In the genomic region with DNA sequence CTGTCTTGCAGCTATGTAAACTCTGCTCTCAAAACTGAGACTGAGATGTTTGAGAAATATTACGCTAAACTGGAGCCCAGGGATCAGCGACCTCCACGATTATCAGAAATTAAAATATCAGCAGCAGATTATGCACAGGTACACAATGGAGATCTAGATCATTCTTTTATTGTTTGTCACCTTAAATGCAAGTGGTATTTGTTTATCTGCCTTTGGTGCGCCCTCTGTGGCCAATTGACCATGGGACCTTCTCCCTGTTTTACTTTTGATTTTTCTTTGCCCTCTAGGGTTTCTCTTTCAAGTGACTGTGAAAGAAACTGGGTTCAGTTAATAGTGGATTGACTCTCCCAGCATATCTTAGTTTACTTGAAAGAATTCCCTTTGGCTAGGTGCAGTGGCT, we compare ENCODE assay signal across 27 cellular contexts. TPM values are rescaled to one million over a fixed set of nuclear protein-coding genes. Genes with fewer than 3 reads are reported as not detected.
"Had no signal": no experiment of that assay in that cellular context is flagged by ENCODE, and none has a peak within 500 bp of the region (broad histone marks: within the 10 kb centered on the region; RNA-seq: fewer than 3 reads in every experiment).

No MANE protein-coding gene starts in this region.

- H3K4me3 Mint-ChIP-seq: memory B cell; natural killer cell; stimulated activated naive B cell treated with anti-CD40 and anti-IgM and Interleukin-4, amounts not matched to agents 10 μg/mL and 1 μg/mL and 100 μg/mL, for 72 hours; stimulated activated naive CD8-positive, alpha-beta T cell treated with anti-CD3 and anti-CD28 coated beads, Interleukin-15, Interleukin-2, amounts not matched to agents 100 ng/mL and 50 ng/mL, for 24 hours had no signal

- H3K27ac ChIP-seq: coronary artery, gastrocnemius medialis, ovary, psoas muscle, skin epidermis, spleen, thoracic aorta, transverse colon, upper lobe of right lung, uterus had no signal

- H3K9me3 Mint-ChIP-seq: memory B cell; natural killer cell; stimulated activated naive B cell treated with anti-CD40 and anti-IgM and Interleukin-4, amounts not matched to agents 10 μg/mL and 1 μg/mL and 100 μg/mL, for 72 hours; stimulated activated naive CD8-positive, alpha-beta T cell treated with anti-CD3 and anti-CD28 coated beads, Interleukin-15, Interleukin-2, amounts not matched to agents 100 ng/mL and 50 ng/mL, for 24 hours had no signal

- H3K4me1 ChIP-seq: uterus had no signal

- H3K27ac Mint-ChIP-seq: memory B cell; natural killer cell; stimulated activated naive B cell treated with anti-CD40 and anti-IgM and Interleukin-4, amounts not matched to agents 10 μg/mL and 1 μg/mL and 100 μg/mL, for 72 hours; stimulated activated naive CD8-positive, alpha-beta T cell treated with anti-CD3 and anti-CD28 coated beads, Interleukin-15, Interleukin-2, amounts not matched to agents 100 ng/mL and 50 ng/mL, for 24 hours had no signal

- H3K36me3 Mint-ChIP-seq: memory B cell, natural killer cell had no signal

- H3K4me3 ChIP-seq: coronary artery, gastrocnemius medialis, lung, ovary, psoas muscle, skin epidermis, spleen, thoracic aorta, transverse colon, upper lobe of right lung, uterus had no signal

- H3K27me3 ChIP-seq: gastrocnemius medialis, ovary, spleen, transverse colon, upper lobe of right lung, uterus had no signal

- H3K36me3 ChIP-seq: gastrocnemius medialis, ovary, spleen, thoracic aorta, transverse colon, upper lobe of right lung, uterus had no signal

- DNase-seq: dermis blood vessel endothelial cell; effector memory CD4-positive, alpha-beta T cell; foreskin fibroblast; gastrocnemius medialis; head of caudate nucleus; natural killer cell; occipital lobe; ovary; posterior cingulate gyrus; psoas muscle; right cardiac atrium; spleen; stimulated activated CD4-positive, alpha-beta T cell treated with anti-CD3 and anti-CD28 coated beads, Interleukin-4, amount 100 ng/mL, for 4 hours; stimulated activated naive B cell treated with anti-CD40 and anti-IgM and Interleukin-4, amounts not matched to agents 10 μg/mL and 1 μg/mL and 100 μg/mL, for 72 hours; transverse colon; upper lobe of right lung; uterus had no signal

- H3K9me3 ChIP-seq: gastrocnemius medialis, ovary, psoas muscle, spleen, thoracic aorta, transverse colon, upper lobe of right lung, uterus had no signal

- H3K27me3 Mint-ChIP-seq: memory B cell; stimulated activated naive CD8-positive, alpha-beta T cell treated with anti-CD3 and anti-CD28 coated beads, Interleukin-15, Interleukin-2, amounts not matched to agents 100 ng/mL and 50 ng/mL, for 24 hours had no signal

RNA-seq across cellular contexts. Expression of a gene that starts 42.1 kb away (rescaled TPM):
- total RNA-seq: dermis blood vessel endothelial cell, gastrocnemius medialis, glomerular endothelial cell, left lobe of liver, liver, lung, natural killer cell, occipital lobe, ovary, psoas muscle, renal cortical epithelial cell, right cardiac atrium, spleen, thoracic aorta, transverse colon, upper lobe of right lung, uterus had no signal
